Comparison of ENCODE assay signal across 9 cellular contexts in the genomic region with DNA sequence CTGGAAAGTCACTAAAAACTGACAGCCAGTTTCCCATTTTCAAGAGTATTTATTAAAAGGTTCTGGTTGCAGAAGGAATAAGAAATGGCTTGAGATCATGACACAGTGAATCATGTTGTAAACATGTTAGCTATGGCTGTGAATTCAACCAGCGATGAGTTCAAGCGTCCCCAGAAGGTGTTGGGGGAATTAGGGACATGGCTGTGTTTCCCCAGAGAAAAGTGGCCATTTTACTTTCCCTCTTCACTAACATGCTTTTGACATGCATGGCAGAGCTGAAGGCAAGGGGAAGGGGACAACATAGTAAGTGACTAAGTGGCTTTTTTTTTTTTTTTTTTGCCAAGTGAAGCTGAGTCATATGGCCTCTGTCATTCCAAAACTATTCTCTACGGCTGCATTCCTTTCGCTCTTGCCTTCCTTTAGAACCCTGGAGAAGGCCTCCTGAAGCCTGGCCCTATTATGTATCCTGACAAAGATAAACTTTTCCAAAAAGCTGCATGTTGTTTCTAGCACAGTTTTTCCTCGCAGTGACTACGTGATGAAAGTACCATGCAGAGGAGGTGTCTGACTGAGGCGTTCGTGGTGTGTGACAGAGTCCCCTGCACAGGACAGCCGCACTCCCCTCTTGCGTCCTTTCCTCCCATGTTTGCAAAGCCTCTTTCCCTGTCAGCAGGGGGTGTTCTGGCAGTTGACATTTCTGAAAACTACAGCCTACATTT.
DNase-seq lines count a peak whose midpoint lies in the region; ATAC-seq and TF ChIP-seq lines count a peak whose summit lies in the region.
"Had no signal": no experiment of that assay in that cellular context is flagged by ENCODE, and none has a peak within 500 bp of the region (broad histone marks: within the 10 kb centered on the region; RNA-seq: fewer than 3 reads in every experiment).

No MANE protein-coding gene starts in this region.

- H3K9ac ChIP-seq in mucosa of rectum (ENCODE audit: low read depth in 1 of 2, low read length in 2 of 2), result no peak overlapping the region

- H3K4me3 Mint-ChIP-seq in stimulated activated memory B cell treated with anti-CD40 and anti-IgM and Interleukin-4, amounts not matched to agents 10 μg/mL and 1 μg/mL and 100 μg/mL, for 72 hours, result no peak overlapping the region
- H3K4me3 Mint-ChIP-seq: central memory CD8-positive, alpha-beta T cell had no signal

- no peak overlapping the region for H3K4me3 ChIP-seq in choroid plexus epithelial cell (ENCODE audit: low read depth, low read length)
- H3K4me3 ChIP-seq in mucosa of rectum (ENCODE audit: low read length in 2 of 2), result no peak overlapping the region

- H3K27me3 ChIP-seq in mucosa of rectum (ENCODE audit: control insufficient read depth in 2 of 2, insufficient read depth in 2 of 2, low read length in 2 of 2), result no peaks in the 10 kb centered on the region

- peaks cover 0 to 5% of the 10 kb centered on the region in 2 donors for H3K4me1 ChIP-seq in mucosa of rectum (ENCODE audit: control insufficient read depth in 2 of 2, insufficient read depth in 2 of 2, low read length in 2 of 2)

- H3K4me1 Mint-ChIP-seq in stimulated activated memory B cell treated with anti-CD40 and anti-IgM and Interleukin-4, amounts not matched to agents 10 μg/mL and 1 μg/mL and 100 μg/mL, for 72 hours, result peaks cover 19% of the 10 kb centered on the region
- H3K4me1 Mint-ChIP-seq: central memory CD8-positive, alpha-beta T cell had no signal

- ATAC-seq in HG03378 (IDR thresholded peaks at IDR 0.05; ENCODE audit: unreplicated experiment) (peak; percentile 48), GM18909 (IDR thresholded peaks at IDR 0.05; ENCODE audit: poor library complexity, unreplicated experiment) (no peak)
- no peak for ATAC-seq in stimulated activated memory B cell treated with anti-CD40 and anti-IgM and Interleukin-4, amounts not matched to agents 10 μg/mL and 1 μg/mL and 100 μg/mL, for 72 hours

- H3K36me3 ChIP-seq in mucosa of rectum (ENCODE audit: control insufficient read depth in 2 of 2, insufficient read depth in 2 of 2, low read length in 2 of 2), result peaks cover 3 to 7% of the 10 kb centered on the region in 2 donors

- DNase-seq in COLO829 (ENCODE audit: low spot score) (peak; percentile 66), choroid plexus epithelial cell (ENCODE audit: low read depth) (peak; percentile 88), GM19240 (ENCODE audit: insufficient read length, low spot score) (no peak)
- no peak for DNase-seq in stimulated activated CD4-positive, alpha-beta T cell treated with anti-CD3 and anti-CD28 coated beads, Interleukin-15, amount 100 ng/mL, for 24 hours

- TF ChIP-seq CTCF in choroid plexus epithelial cell (conservative IDR thresholded peaks at IDR 0.05; ENCODE audit: low read depth, low read length), result peak; percentile 33

- no peaks in the 10 kb centered on the region for H3K36me3 Mint-ChIP-seq in stimulated activated memory B cell treated with anti-CD40 and anti-IgM and Interleukin-4, amounts not matched to agents 10 μg/mL and 1 μg/mL and 100 μg/mL, for 72 hours

- H3K27ac ChIP-seq in mucosa of rectum (ENCODE audit: low read depth in 2 of 2, low read length in 2 of 2), result peak overlapping the region; percentile 38 to 57

- H3K9me3 Mint-ChIP-seq in stimulated activated memory B cell treated with anti-CD40 and anti-IgM and Interleukin-4, amounts not matched to agents 10 μg/mL and 1 μg/mL and 100 μg/mL, for 72 hours, result no peaks in the 10 kb centered on the region
- H3K9me3 Mint-ChIP-seq: central memory CD8-positive, alpha-beta T cell had no signal

- peaks cover 67% of the 10 kb centered on the region for H3K27me3 Mint-ChIP-seq in stimulated activated memory B cell treated with anti-CD40 and anti-IgM and Interleukin-4, amounts not matched to agents 10 μg/mL and 1 μg/mL and 100 μg/mL, for 72 hours

- no peak overlapping the region for H3K27ac Mint-ChIP-seq in stimulated activated memory B cell treated with anti-CD40 and anti-IgM and Interleukin-4, amounts not matched to agents 10 μg/mL and 1 μg/mL and 100 μg/mL, for 72 hours

- no peaks in the 10 kb centered on the region for H3K9me3 ChIP-seq in mucosa of rectum (ENCODE audit: control insufficient read depth in 2 of 2, low read length in 2 of 2)

Comparison
In these comparisons a context has a peak if more than half of its experiments do, and no peak if none do; other contexts are left out.
1. DNase-seq: peak in COLO829 (single experiment) and choroid plexus epithelial cell (single experiment); none in stimulated activated CD4-positive, alpha-beta T cell treated with anti-CD3 and anti-CD28 coated beads, Interleukin-15, amount 100 ng/mL, for 24 hours (single experiment) and GM19240 (single experiment).